Comparison of ENCODE assay signal across 24 cellular contexts in genomic region chr3:56428667-56429066, GRCh38. TPM values are rescaled to one million over a fixed set of nuclear protein-coding genes. Genes with fewer than 3 reads are reported as not detected.
A peak's percentile ranks its signal among the peaks of the same experiment; 100 is the strongest.
DNase-seq lines count a peak whose midpoint lies in the region; ATAC-seq, FAIRE-seq and TF ChIP-seq lines count a peak whose summit lies in the region.
"Had no signal": no experiment of that assay in that cellular context is flagged by ENCODE, and none has a peak within 500 bp of the region (broad histone marks: within the 10 kb centered on the region; RNA-seq: fewer than 3 reads in every experiment).

No MANE protein-coding gene starts in this region.

- TF ChIP-seq POLR2A in body of pancreas (IDR thresholded peaks at IDR 0.05) (no peak), HepG2 (IDR thresholded peaks at IDR 0.05; ENCODE audit: insufficient read depth in 1 of 2, low read depth in 2 of 2, low read length in 2 of 2) (no peak), right lobe of liver (IDR thresholded peaks at IDR 0.05) (no peak)

- POLR2A ChIA-PET in HepG2 (lab: Yijun Ruan, JAX) = no interaction called here

- TF ChIP-seq EP300 in HepG2 (IDR thresholded peaks at IDR 0.05; ENCODE audit: low read depth in 2 of 2, low read length in 2 of 2) = no peak
- TF ChIP-seq EP300 in HepG2 (CRISPR knock-in tag; IDR thresholded peaks at IDR 0.05; ENCODE audit: borderline replicate concordance) = no peak

- CTCF ChIA-PET in HepG2 (lab: Yijun Ruan, JAX; ENCODE audit: low intra/inter-chr PET ratio, low total read pairs) = no interaction called here

- H3K79me2 ChIP-seq in HepG2 (ENCODE audit: insufficient read depth, low read length) = no peaks in the 10 kb centered on the region

- TF ChIP-seq CTCF in body of pancreas (IDR thresholded peaks at IDR 0.05) (peak in 1 of 7 experiments; percentile 7), HepG2 (CRISPR knock-in tag; IDR thresholded peaks at IDR 0.05) (no peak), right lobe of liver (IDR thresholded peaks at IDR 0.05) (no peak)

- WGBS in body of pancreas, 2 donors = 19 to 32% methylated on average over 6 of the region's 6 CpGs
- under 1% methylated on average over 6 of the region's 6 CpGs for WGBS in HepG2 (ENCODE audit: low lambda C conversion rate)
- 37% methylated on average over 6 of the region's 6 CpGs for WGBS in right lobe of liver (ENCODE audit: insufficient coverage, low coverage, low lambda C conversion rate, missing lambda C conversion rate)

- no peak overlapping the region for H2AFZ ChIP-seq in HepG2 (ENCODE audit: low read length)

- no peak for TF ChIP-seq RAD21 in HepG2 (CRISPR knock-in tag; IDR thresholded peaks at IDR 0.05)

- H3K4me1 ChIP-seq in body of pancreas (peaks cover 23% of the 10 kb centered on the region), HepG2 (ENCODE audit: insufficient read depth, low read length) (no peaks in the 10 kb centered on the region), right lobe of liver (no peaks in the 10 kb centered on the region)
- H3K4me1 ChIP-seq: BE2C, BLaER1, Caco-2 had no signal

- no peak overlapping the region for H3K9ac ChIP-seq in HepG2 (ENCODE audit: insufficient read depth, low read depth, low read length)
- H3K9ac ChIP-seq: BLaER1 had no signal

- BruUV-seq in HepG2 (replicated peaks; lab: Mats Ljungman, UMichigan) = no TSS peak

- no peak overlapping the region for H3K4me2 ChIP-seq in HepG2 (ENCODE audit: low read depth, low read length)
- H3K4me2 ChIP-seq: BLaER1 had no signal

- H3K27ac ChIP-seq in body of pancreas = peak overlapping the region in 3 of 4 donors; percentile 45 to 75 (median 54)
- H3K27ac ChIP-seq in HepG2 (ENCODE audit: extremely low read length, insufficient read depth, low read length) = no peak overlapping the region
- H3K27ac ChIP-seq in right lobe of liver = no peak overlapping the region
- H3K27ac ChIP-seq: BLaER1 had no signal

- H4K20me1 ChIP-seq in HepG2 (ENCODE audit: insufficient read depth, low read length) = no peaks in the 10 kb centered on the region
- H4K20me1 ChIP-seq: BLaER1 had no signal

- in situ Hi-C loops in HepG2 (cut with HindIII; ENCODE audit: extremely low pct_ligation_motif_present, low pct_unique_long_range_greater_than_20kb) = no loop called here

- DNase-seq in body of pancreas = peak; percentile 33 to 73 (median 60)
- peak; percentile 6 for DNase-seq in HepG2 (ENCODE audit: low spot score)
- no peak for DNase-seq in right lobe of liver
- DNase-seq in activated CD4-positive, alpha-beta T cell treated with anti-CD3 and anti-CD28 coated beads, Interleukin-2, amount 50 U/mL, for 48 hours = no peak
- no peak for DNase-seq in effector CD8-positive, alpha-beta T cell (lab: John Stamatoyannopoulos, UW)
- DNase-seq: 8988T; ACHN; BE2C; C1 segment of cervical spinal cord; Caco-2; Calu3; CD4-positive, alpha-beta T cell; CD8-positive, alpha-beta T cell; DMS79 treated with DMSO at 0.1 percent for 48 hours; GF-D8 had no signal

- H3K36me3 ChIP-seq in body of pancreas (replicated peaks in 1 of 2; ENCODE audit: insufficient read depth in 1 of 2, low read depth in 2 of 2) (no peaks in the 10 kb centered on the region), HepG2 (replicated peaks in 1 of 2; ENCODE audit: control insufficient read depth in 1 of 2, insufficient read depth in 2 of 2, low read length in 2 of 2) (no peaks in the 10 kb centered on the region), right lobe of liver (no peaks in the 10 kb centered on the region)
- H3K36me3 ChIP-seq: BE2C, BLaER1 had no signal

- H3K4me3 ChIP-seq in body of pancreas = no peak overlapping the region
- H3K4me3 ChIP-seq in HepG2 (replicated peaks in 1 of 3; ENCODE audit: insufficient read depth in 1 of 3, low read depth in 2 of 3, low read length in 3 of 3) = no peak overlapping the region
- no peak overlapping the region for H3K4me3 ChIP-seq in right lobe of liver
- H3K4me3 ChIP-seq: BLaER1 had no signal

- H3K9me3 ChIP-seq in body of pancreas (no peaks in the 10 kb centered on the region), HepG2 (ENCODE audit: low read length) (no peaks in the 10 kb centered on the region), right lobe of liver (no peaks in the 10 kb centered on the region)
- H3K9me3 ChIP-seq: BE2C, BLaER1, Caco-2 had no signal

- no peak for FAIRE-seq in HepG2 (lab: Jason Lieb, UNC)
- FAIRE-seq: A204.1, D721Med, G401.6, GM12891, GM18507 had no signal

- H3K27me3 ChIP-seq in body of pancreas (no peaks in the 10 kb centered on the region), HepG2 (ENCODE audit: control insufficient read depth in 1 of 2, insufficient read depth in 2 of 2, low read length in 2 of 2) (no peaks in the 10 kb centered on the region; a peak in 2 of 5 replicates), right lobe of liver (no peaks in the 10 kb centered on the region)
- H3K27me3 ChIP-seq: BE2C, BLaER1 had no signal

- intact Hi-C loops in body of pancreas (cut with DNase I) = no loop called here
- intact Hi-C loops in HepG2 (cut with micrococcal nuclease; ENCODE audit: unreplicated experiment) = no loop called here
- intact Hi-C loops in right lobe of liver (cut with DNase I) = no loop called here

- ATAC-seq in body of pancreas (peak; percentile 98), HepG2 (no peak), right lobe of liver (peak in 3 of 4 donors; percentile 42 to 71 (median 43)), HG02970 (IDR thresholded peaks at IDR 0.05; ENCODE audit: low FRiP score, unreplicated experiment) (no peak), GM18498 (IDR thresholded peaks at IDR 0.05; ENCODE audit: unreplicated experiment) (no peak)
- ATAC-seq: CD8-positive, alpha-beta T cell had no signal

TF ChIP-seq in HepG2, 621 proteins besides CTCF, POLR2A, EP300 and RAD21:
- TF ChIP-seq SOX13 (IDR thresholded peaks at IDR 0.05) (no peak), SOX13 (CRISPR knock-in tag; conservative IDR thresholded peaks at IDR 0.05 in 1 of 2, IDR thresholded peaks at IDR 0.05 in 1 of 2) (peak in 1 of 2 experiments; percentile 30; a peak in 1 of 4 replicates), TCF12 (IDR thresholded peaks at IDR 0.05) (no peak), TCF12 (CRISPR knock-in tag; IDR thresholded peaks at IDR 0.05) (no peak), ARID5B (CRISPR knock-in tag; IDR thresholded peaks at IDR 0.05) (peak; percentile 21; the same call in 1 of the 2 replicates), RARA (CRISPR knock-in tag; IDR thresholded peaks at IDR 0.05) (peak; percentile 26; the same call in 1 of the 2 replicates), BCL6 (CRISPR knock-in tag; IDR thresholded peaks at IDR 0.05) (peak; percentile 77)
TF ChIP-seq in HepG2: peak in this region for 4.

RNA-seq across cellular contexts. Expression of gene ERC2, which starts 39.6 kb away (rescaled TPM):
- total RNA-seq in body of pancreas (1 to 10 TPM; 4.0 to 4.7 TPM), HepG2 (2016; rRNA removed; fragmentation: Illumina TruSeq; extraction: Trizol) (0.22 and 0.28 TPM in 2 replicates), right lobe of liver (not detected)
- 0.10 TPM in 1 of 2 replicates, not detected in the other for total RNA-seq in HepG2 (2016; cell fraction: cytosol; rRNA removed; fragmentation: Illumina TruSeq; extraction: Trizol; ENCODE audit: low read depth)
- not detected in 2 replicates for total RNA-seq in HepG2 (2016; cell fraction: insoluble cytoplasmic fraction; rRNA removed; fragmentation: Illumina TruSeq; extraction: Trizol)
- not detected in 2 replicates for total RNA-seq in HepG2 (2016; cell fraction: membrane; rRNA removed; fragmentation: Illumina TruSeq; extraction: Trizol)
- total RNA-seq in HepG2 (2016; cell fraction: nucleus; rRNA removed; fragmentation: Illumina TruSeq; extraction: Trizol) = not detected in 2 replicates
- polyA plus RNA-seq in HepG2 (2011; rRNA removed) = 0.08 and 0.16 TPM in 2 replicates
- 0.08 TPM in 1 of 2 replicates, not detected in the other for polyA plus RNA-seq in HepG2 (2011; cell fraction: cytosol; rRNA removed)
- polyA plus RNA-seq in HepG2 (2011; cell fraction: nucleus; rRNA removed) = not detected in 2 replicates
- polyA plus RNA-seq in HepG2 (2012) = not detected in 2 replicates
- polyA plus RNA-seq in HepG2 (2016; cell fraction: cytosol; fragmentation: Illumina TruSeq; extraction: Trizol; ENCODE audit: low read depth) = 0.25 and 0.46 TPM in 2 replicates
- polyA plus RNA-seq in HepG2 (2016; cell fraction: insoluble cytoplasmic fraction; fragmentation: Illumina TruSeq; extraction: Trizol; ENCODE audit: low read depth) = 0.29 TPM in 1 of 2 replicates, not detected in the other
- polyA plus RNA-seq in HepG2 (2016; cell fraction: membrane; fragmentation: Illumina TruSeq; extraction: Trizol; ENCODE audit: low read depth) = not detected in 2 replicates
- polyA plus RNA-seq in HepG2 (2016; cell fraction: nucleus; fragmentation: Illumina TruSeq; extraction: Trizol; ENCODE audit: insufficient read depth, low read depth) = 0.34 TPM in 1 of 2 replicates, not detected in the other
- polyA minus RNA-seq in HepG2 (2011; rRNA and poly(A)+ RNA removed; ENCODE audit: low replicate concordance) = 0.74 TPM in 1 of 2 replicates, not detected in the other
- polyA minus RNA-seq in HepG2 (2011; cell fraction: cytosol; rRNA and poly(A)+ RNA removed) = not detected in 2 replicates
- 0.25 and 0.39 TPM in 2 replicates for polyA minus RNA-seq in HepG2 (2011; cell fraction: nucleus; rRNA and poly(A)+ RNA removed)
- total RNA-seq: CD4-positive, alpha-beta T cell; CD8-positive, alpha-beta T cell had no signal
- polyA plus RNA-seq: CD14-positive monocyte had no signal

Comparison
In these comparisons a context has a peak if more than half of its experiments do, and no peak if none do; other contexts are left out.
1. ATAC-seq: peak in body of pancreas (single experiment) and right lobe of liver (3 of 4); none in HepG2 (single experiment), HG02970 (single experiment) and GM18498 (single experiment).
2. DNase-seq: peak in body of pancreas (4 of 4) and HepG2 (single experiment); none in right lobe of liver (0 of 3), activated CD4-positive, alpha-beta T cell treated with anti-CD3 and anti-CD28 coated beads, Interleukin-2, amount 50 U/mL, for 48 hours (0 of 2) and effector CD8-positive, alpha-beta T cell (single experiment).
3. H3K27ac ChIP-seq: peak in body of pancreas (3 of 4); none in HepG2 (single experiment) and right lobe of liver (0 of 3).